In the genomic region with DNA sequence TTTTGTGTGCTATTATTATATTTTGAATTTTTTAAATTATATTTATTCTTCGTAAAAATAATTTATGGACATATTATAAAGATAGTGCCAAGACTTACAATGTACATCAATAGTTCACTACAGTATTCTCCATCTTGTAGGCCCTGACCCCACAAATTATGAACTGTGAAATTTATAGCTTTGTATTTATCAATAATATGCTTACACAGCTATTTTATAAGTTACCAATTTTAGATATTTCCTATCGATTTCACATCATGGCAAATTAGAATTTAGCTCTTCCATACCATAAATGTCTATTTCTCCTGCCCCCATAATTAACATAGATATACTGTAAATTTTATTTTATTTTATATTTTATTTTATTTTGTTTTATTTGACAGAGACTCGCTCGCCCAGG, we compare ENCODE assay signal across 27 cellular contexts.
"Had no signal": no experiment of that assay in that cellular context is flagged by ENCODE, and none has a peak within 500 bp of the region (broad histone marks: within the 10 kb centered on the region; RNA-seq: fewer than 3 reads in every experiment).

No MANE protein-coding gene starts in this region.

- H3K27ac ChIP-seq: neutrophil, ovary, parathyroid adenoma, psoas muscle, skin epidermis, stomach, thoracic aorta, thyroid gland, tibial nerve, upper lobe of left lung, vagina had no signal

- ATAC-seq: naive thymus-derived CD8-positive, alpha-beta T cell; natural killer cell treated with Interleukin-12 subunit alpha and Interleukin-12 subunit beta and Interleukin-15 and Interleukin-18, amount 100 ng/mL, for 72 hours; psoas muscle; right cardiac atrium; sciatic nerve; stimulated activated effector memory CD8-positive, alpha-beta T cell treated with anti-CD3 and anti-CD28 coated beads, Interleukin-12 subunit alpha, Interleukin-12 subunit beta, amount 100 ng/mL, for 72 hours; stimulated activated naive B cell treated with anti-CD40 and anti-IgM and Interleukin-4, amounts not matched to agents 10 μg/mL and 1 μg/mL and 100 μg/mL, for 72 hours had no signal

- H3K4me1 ChIP-seq: parathyroid adenoma, psoas muscle, stomach, thyroid gland, upper lobe of left lung, vagina had no signal

- H3K36me3 ChIP-seq: neutrophil, ovary, stomach, thoracic aorta, thyroid gland, tibial nerve, upper lobe of left lung, vagina had no signal

- DNase-seq: naive thymus-derived CD8-positive, alpha-beta T cell; nephron progenitor cell; nucleus accumbens; ovary; posterior cingulate gyrus; psoas muscle; right cardiac atrium; stimulated activated CD4-positive, alpha-beta T cell treated with anti-CD3 and anti-CD28 coated beads, Interleukin-15, amount 100 ng/mL, for 24 hours; stimulated activated CD4-positive, alpha-beta T cell treated with anti-CD3 and anti-CD28 coated beads, Interleukin-2, amount 100 ng/mL, for 24 hours; stimulated activated CD4-positive, alpha-beta T cell treated with anti-CD3 and anti-CD28 coated beads, Interleukin-2, amount 100 ng/mL, for 48 hours; stimulated activated CD4-positive, alpha-beta T cell treated with anti-CD3 and anti-CD28 coated beads, Interleukin-4, amount 100 ng/mL, for 24 hours; stimulated activated naive B cell treated with anti-CD40 and anti-IgM and Interleukin-4, amounts not matched to agents 10 μg/mL and 1 μg/mL and 100 μg/mL, for 72 hours; stimulated activated naive CD4-positive, alpha-beta T cell treated with Interleukin-2 at 50 U/mL for 16 hours; stomach; thyroid gland; trophoblast cell; upper lobe of left lung had no signal

- H3K79me2 ChIP-seq: parathyroid adenoma had no signal

- H3K9me3 ChIP-seq: neutrophil, ovary, psoas muscle, stomach, thoracic aorta, thyroid gland, tibial nerve, upper lobe of left lung, vagina had no signal

- H3K27me3 ChIP-seq: neutrophil, ovary, stomach, thyroid gland, tibial nerve, upper lobe of left lung, vagina had no signal

- H2AFZ ChIP-seq: parathyroid adenoma had no signal

- FAIRE-seq: urothelium cell line had no signal

- H3K4me3 ChIP-seq: ovary, psoas muscle, skin epidermis, stomach, thoracic aorta, thyroid gland, tibial nerve, upper lobe of left lung, vagina had no signal

- H3K9ac ChIP-seq: parathyroid adenoma had no signal
